14 cellular contexts compared by ENCODE assay signal in the genomic region with DNA sequence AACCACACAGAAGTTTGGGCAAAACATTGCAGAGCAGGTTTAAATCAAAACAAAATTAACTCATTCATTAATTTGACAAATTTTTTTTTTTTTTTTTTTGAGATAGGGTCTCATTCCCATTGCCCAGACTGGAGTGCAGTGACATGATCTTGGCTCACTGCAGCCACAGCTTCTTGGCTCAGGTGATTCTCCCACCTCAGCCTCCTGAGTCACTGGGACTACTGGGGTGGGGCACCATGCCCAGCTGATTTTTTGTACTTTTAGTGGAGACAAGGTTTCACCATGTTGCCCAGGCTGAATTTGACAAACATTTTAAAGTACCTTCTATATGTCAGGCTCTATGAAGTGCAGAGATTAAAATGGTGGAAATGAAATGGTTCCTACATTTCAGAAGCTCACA.
DNase-seq lines count a peak whose midpoint lies in the region; ATAC-seq and TF ChIP-seq lines count a peak whose summit lies in the region.
"Had no signal": no experiment of that assay in that cellular context is flagged by ENCODE, and none has a peak within 500 bp of the region (broad histone marks: within the 10 kb centered on the region; RNA-seq: fewer than 3 reads in every experiment).

No MANE protein-coding gene starts in this region.

- H3K23ac ChIP-seq in neuronal stem cell (ENCODE audit: low read depth, low read length, poor library complexity), result no peak overlapping the region

- TF ChIP-seq CTCF in RWPE2 (IDR thresholded peaks at IDR 0.05; ENCODE audit: poor library complexity, severe bottlenecking), result no peak
- no peak for TF ChIP-seq CTCF in epithelial cell of esophagus (IDR thresholded peaks at IDR 0.05; ENCODE audit: insufficient read depth, low read depth, low read length, missing control alignments)
- no peak for TF ChIP-seq CTCF in OCI-LY7 (conservative IDR thresholded peaks at IDR 0.05; ENCODE audit: low read length)

- H3K79me1 ChIP-seq in neuronal stem cell (ENCODE audit: low read depth, low read length), result no peaks in the 10 kb centered on the region

- no peaks in the 10 kb centered on the region for H3K9me2 ChIP-seq in OCI-LY7 (ENCODE audit: insufficient read depth, low read length)

- H2AFZ ChIP-seq in neuronal stem cell (ENCODE audit: low read length) (peak overlapping the region; percentile 0), OCI-LY7 (ENCODE audit: low read length) (no peak overlapping the region)
- H2AFZ ChIP-seq: GM23248 had no signal

- H3K36me3 ChIP-seq in RWPE2 (ENCODE audit: low read depth) (no peaks in the 10 kb centered on the region), neuronal stem cell (replicated peaks in 1 of 2; ENCODE audit: control insufficient read depth in 2 of 2, insufficient read depth in 2 of 2, low read length in 2 of 2) (no peaks in the 10 kb centered on the region), OCI-LY7 (ENCODE audit: insufficient read depth, low read length) (no peaks in the 10 kb centered on the region)
- H3K36me3 ChIP-seq: BLaER1 had no signal

- H3K27me3 ChIP-seq in RWPE2 (ENCODE audit: insufficient read depth, poor library complexity, severe bottlenecking) (no peaks in the 10 kb centered on the region), neuronal stem cell (ENCODE audit: control insufficient read depth in 3 of 3, insufficient read depth in 3 of 3, low read depth in 1 of 3, low read length in 3 of 3) (no peaks in the 10 kb centered on the region)
- H3K27me3 ChIP-seq: BLaER1 had no signal

- BruUV-seq in OCI-LY7 (replicated peaks; lab: Mats Ljungman, UMichigan), result no TSS peak

- H3K4me2 ChIP-seq in neuronal stem cell (ENCODE audit: insufficient read depth, low read length, poor library complexity, severe bottlenecking), result no peak overlapping the region
- H3K4me2 ChIP-seq in OCI-LY7 (ENCODE audit: low read length), result no peak overlapping the region
- H3K4me2 ChIP-seq: BLaER1 had no signal

- H2BK15ac ChIP-seq in neuronal stem cell (ENCODE audit: low read length), result no peak overlapping the region

- H3K4me1 ChIP-seq in RWPE2 (ENCODE audit: insufficient read depth, poor library complexity, severe bottlenecking), result no peaks in the 10 kb centered on the region
- H3K4me1 ChIP-seq in neuronal stem cell (ENCODE audit: control insufficient read depth in 2 of 2, insufficient read depth in 1 of 2, low read depth in 1 of 2, low read length in 2 of 2), result peaks cover 5 to 12% of the 10 kb centered on the region in 2 donors
- H3K4me1 ChIP-seq in OCI-LY7 (ENCODE audit: insufficient read depth, low read length, poor library complexity, severe bottlenecking), result no peaks in the 10 kb centered on the region
- H3K4me1 ChIP-seq: BLaER1, Caco-2 had no signal

- H4K8ac ChIP-seq in neuronal stem cell (ENCODE audit: low read depth, low read length), result no peak overlapping the region

- no peak overlapping the region for H3K4me3 ChIP-seq in RWPE2 (ENCODE audit: severe bottlenecking)
- no peak overlapping the region for H3K4me3 ChIP-seq in epithelial cell of esophagus (ENCODE audit: low read length)
- H3K4me3 ChIP-seq in neuronal stem cell (ENCODE audit: low read length in 2 of 2), result no peak overlapping the region
- no peak overlapping the region for H3K4me3 ChIP-seq in OCI-LY7 (ENCODE audit: low read depth, low read length, poor library complexity, severe bottlenecking)
- H3K4me3 ChIP-seq: BLaER1, GM23248 had no signal

- H4K20me1 ChIP-seq in OCI-LY7 (ENCODE audit: insufficient read depth, low read length), result no peaks in the 10 kb centered on the region
- H4K20me1 ChIP-seq: BLaER1 had no signal

- H3K27ac ChIP-seq in RWPE2 (ENCODE audit: poor library complexity, severe bottlenecking) (no peak overlapping the region), neuronal stem cell (replicated peaks; ENCODE audit: low read length) (no peak overlapping the region), OCI-LY7 (ENCODE audit: low read depth, low read length, poor library complexity, severe bottlenecking) (no peak overlapping the region)
- H3K27ac ChIP-seq: BLaER1, GM23248 had no signal

- H3K18ac ChIP-seq in neuronal stem cell (ENCODE audit: low read length), result no peak overlapping the region

- H4K91ac ChIP-seq in neuronal stem cell (ENCODE audit: low read depth, low read length, poor library complexity), result no peak overlapping the region

- H3K9ac ChIP-seq in neuronal stem cell (ENCODE audit: low read depth, low read length, poor library complexity), result no peak overlapping the region
- H3K9ac ChIP-seq: BLaER1, GM23248 had no signal

- ATAC-seq in RWPE2 (ENCODE audit: low read depth) (0 out of 3 replicates have a peak, but pooled peaks have one; percentile 14), GM19467 (IDR thresholded peaks at IDR 0.05; ENCODE audit: unreplicated experiment) (no peak)
- ATAC-seq: HCT116 had no signal

- POLR2A ChIA-PET in OCI-LY7 (lab: Charles Lee), result interaction anchor here (0.6 to 1.2 kb wide), 2 partner anchors 62 to 878 kb away, joined by 3 to 4 read pairs; no protein-coding TSS in a partner anchor

- H3K4ac ChIP-seq in neuronal stem cell (ENCODE audit: low read length), result no peak overlapping the region

- no peak overlapping the region for H3K14ac ChIP-seq in neuronal stem cell (ENCODE audit: low read length)

- no peak overlapping the region for H2BK12ac ChIP-seq in neuronal stem cell (ENCODE audit: low read length)

- H2AK5ac ChIP-seq in neuronal stem cell (ENCODE audit: low read depth, low read length), result no peak overlapping the region

- no peak for DNase-seq in RWPE2 (ENCODE audit: low spot score)
- DNase-seq in epithelial cell of esophagus (ENCODE audit: low read depth), result peak; percentile 32
- DNase-seq in neuronal stem cell (ENCODE audit: low spot score), result no peak
- no peak for DNase-seq in A172 (ENCODE audit: low spot score)
- DNase-seq in OCI-LY7 (ENCODE audit: low spot score), result no peak
- DNase-seq: AML-193; Caco-2; CD8-positive, alpha-beta memory T cell; DND-41; GF-D8; GM23248 had no signal

- intact Hi-C loops in OCI-LY7 (cut with micrococcal nuclease; ENCODE audit: unreplicated experiment), result no loop called here

- H3K9me3 ChIP-seq in RWPE2 (ENCODE audit: severe bottlenecking) (no peaks in the 10 kb centered on the region), neuronal stem cell (replicated peaks in 1 of 2; ENCODE audit: control insufficient read depth in 2 of 2, insufficient read depth in 1 of 2, low read depth in 1 of 2, low read length in 2 of 2) (no peaks in the 10 kb centered on the region), OCI-LY7 (ENCODE audit: low read length) (no peaks in the 10 kb centered on the region)
- H3K9me3 ChIP-seq: BLaER1, Caco-2 had no signal

- no peak overlapping the region for H2BK5ac ChIP-seq in neuronal stem cell (ENCODE audit: low read length)

- no peak overlapping the region for H2BK120ac ChIP-seq in neuronal stem cell (ENCODE audit: low read depth, low read length)

- CTCF ChIA-PET in OCI-LY7 (lab: Charles Lee; ENCODE audit: unreplicated experiment), result no interaction called here

- no peaks in the 10 kb centered on the region for H3K79me2 ChIP-seq in OCI-LY7 (ENCODE audit: insufficient read depth, low read depth, low read length)
